9 cellular contexts compared by ENCODE assay signal in genomic region chr19:42229855-42230331, GRCh38. TPM values are rescaled to one million over a fixed set of nuclear protein-coding genes. Genes with fewer than 3 reads are reported as not detected.
DNase-seq lines count a peak whose midpoint lies in the region; ATAC-seq and TF ChIP-seq lines count a peak whose summit lies in the region.
"Had no signal": no experiment of that assay in that cellular context is flagged by ENCODE, and none has a peak within 500 bp of the region (broad histone marks: within the 10 kb centered on the region; RNA-seq: fewer than 3 reads in every experiment).

No MANE protein-coding gene starts in this region.

- H3K36me3 ChIP-seq in A673 (ENCODE audit: insufficient read depth, low read length, poor library complexity, severe bottlenecking): peaks cover 88% of the 10 kb centered on the region

- no peak overlapping the region for H3K4me3 ChIP-seq in A673 (ENCODE audit: low read depth, low read length, poor library complexity, severe bottlenecking)
- H3K4me3 ChIP-seq: psoas muscle had no signal

- H3K4me1 ChIP-seq in A673 (ENCODE audit: insufficient read depth, low read length, poor library complexity, severe bottlenecking): peaks cover 4% of the 10 kb centered on the region
- H3K4me1 ChIP-seq: psoas muscle had no signal

- H3K27me3 Mint-ChIP-seq in endothelial cell (ENCODE audit: unreplicated experiment): peaks cover 5% of the 10 kb centered on the region

- DNase-seq in A673 (ENCODE audit: low spot score): peak; percentile 48
- DNase-seq in NCI-H82 (lab: John Stamatoyannopoulos, UW): peak; percentile 98
- no peak for DNase-seq in endothelial cell (ENCODE audit: low spot score)
- DNase-seq in posterior vena cava (ENCODE audit: low spot score): no peak
- DNase-seq in NCI-H146 (lab: John Stamatoyannopoulos, UW): no peak
- DNase-seq: aorta, NCI-H187 treated with DMSO at 0.1 percent for 48 hours, psoas muscle had no signal

- H3K9me3 Mint-ChIP-seq in endothelial cell (ENCODE audit: unreplicated experiment): no peaks in the 10 kb centered on the region

- H3K36me3 Mint-ChIP-seq in endothelial cell (ENCODE audit: low read depth, unreplicated experiment): peaks cover 38% of the 10 kb centered on the region

- TF ChIP-seq CTCF in A673 (conservative IDR thresholded peaks at IDR 0.05; ENCODE audit: low read depth, low read length): no peak
- TF ChIP-seq CTCF in endothelial cell (IDR thresholded peaks at IDR 0.05; ENCODE audit: unreplicated experiment): no peak

- no peaks in the 10 kb centered on the region for H3K9me3 ChIP-seq in A673 (ENCODE audit: low read depth, low read length, poor library complexity, severe bottlenecking)
- H3K9me3 ChIP-seq: psoas muscle had no signal

- no peak for ATAC-seq in GM18502 (IDR thresholded peaks at IDR 0.05; ENCODE audit: poor library complexity, unreplicated experiment)
- ATAC-seq: psoas muscle had no signal

- CTCF ChIA-PET in A673 (lab: Charles Lee): no interaction called here

- H3K4me3 Mint-ChIP-seq in endothelial cell (ENCODE audit: unreplicated experiment): peak overlapping the region; percentile 51

- intact Hi-C loops in A673 (cut with micrococcal nuclease; ENCODE audit: unreplicated experiment) (no loop called here), posterior vena cava (cut with DNase I) (no loop called here)

- POLR2A ChIA-PET in A673 (lab: Charles Lee; ENCODE audit: low non-redundant PET): no interaction called here

- no TSS peak for BruUV-seq in A673 (replicated peaks; lab: Mats Ljungman, UMichigan)

- no peaks in the 10 kb centered on the region for H3K27me3 ChIP-seq in A673 (replicated peaks; ENCODE audit: insufficient read depth, low read depth, low read length, poor library complexity)

- no peak overlapping the region for H3K27ac Mint-ChIP-seq in endothelial cell (ENCODE audit: unreplicated experiment)

- H3K27ac ChIP-seq in A673 (ENCODE audit: low read depth, low read length, poor library complexity, severe bottlenecking): peak overlapping the region; percentile 50
- H3K27ac ChIP-seq: psoas muscle had no signal

- H3K4me1 Mint-ChIP-seq in endothelial cell (ENCODE audit: unreplicated experiment): peaks cover 4% of the 10 kb centered on the region

RNA-seq across cellular contexts. Expression of gene ZNF526, which starts 9.8 kb away (rescaled TPM):
- total RNA-seq in A673 (2021) (17.4 and 21.3 TPM in 2 replicates), endothelial cell (ENCODE audit: unreplicated experiment) (13.9 TPM), posterior vena cava (1 to 10 TPM; 8.2 to 8.7 TPM)

RNA-seq across cellular contexts. Expression of gene DEDD2, which starts 12.4 kb away (rescaled TPM):
- total RNA-seq in A673 (2021): 32.1 and 35.2 TPM in 2 replicates
- total RNA-seq in endothelial cell (ENCODE audit: unreplicated experiment): 27.1 TPM
- 10 to 100 TPM; 12.2 to 13.0 TPM for total RNA-seq in posterior vena cava

RNA-seq across cellular contexts. Expression of gene GSK3A, which starts 12.5 kb away (rescaled TPM):
- total RNA-seq in A673 (2021) (67.8 and 70.1 TPM in 2 replicates), endothelial cell (ENCODE audit: unreplicated experiment) (54.4 TPM), posterior vena cava (10 to 100 TPM; 29.2 to 35.1 TPM)

RNA-seq across cellular contexts. Expression of gene ERF, which starts 25.0 kb away (rescaled TPM):
- 149 and 164 TPM in 2 replicates for total RNA-seq in A673 (2021)
- total RNA-seq in endothelial cell (ENCODE audit: unreplicated experiment): 109 TPM
- total RNA-seq in posterior vena cava: 10 to 100 TPM; 47.9 to 54.5 TPM

RNA-seq across cellular contexts. Expression of gene CIC, which starts 39.2 kb away (rescaled TPM):
- total RNA-seq in A673 (2021) (75.8 and 80.3 TPM in 2 replicates), endothelial cell (ENCODE audit: unreplicated experiment) (85.7 TPM), posterior vena cava (10 to 100 TPM; 57.7 to 79.0 TPM)

Comparison
In these comparisons a context has a peak if more than half of its experiments do, and no peak if none do; other contexts are left out.
1. DNase-seq: peak in A673 (single experiment) and NCI-H82 (single experiment); none in endothelial cell (single experiment), posterior vena cava (single experiment) and NCI-H146 (single experiment).